Comparison of ENCODE assay signal across 8 cellular contexts in the genomic region with DNA sequence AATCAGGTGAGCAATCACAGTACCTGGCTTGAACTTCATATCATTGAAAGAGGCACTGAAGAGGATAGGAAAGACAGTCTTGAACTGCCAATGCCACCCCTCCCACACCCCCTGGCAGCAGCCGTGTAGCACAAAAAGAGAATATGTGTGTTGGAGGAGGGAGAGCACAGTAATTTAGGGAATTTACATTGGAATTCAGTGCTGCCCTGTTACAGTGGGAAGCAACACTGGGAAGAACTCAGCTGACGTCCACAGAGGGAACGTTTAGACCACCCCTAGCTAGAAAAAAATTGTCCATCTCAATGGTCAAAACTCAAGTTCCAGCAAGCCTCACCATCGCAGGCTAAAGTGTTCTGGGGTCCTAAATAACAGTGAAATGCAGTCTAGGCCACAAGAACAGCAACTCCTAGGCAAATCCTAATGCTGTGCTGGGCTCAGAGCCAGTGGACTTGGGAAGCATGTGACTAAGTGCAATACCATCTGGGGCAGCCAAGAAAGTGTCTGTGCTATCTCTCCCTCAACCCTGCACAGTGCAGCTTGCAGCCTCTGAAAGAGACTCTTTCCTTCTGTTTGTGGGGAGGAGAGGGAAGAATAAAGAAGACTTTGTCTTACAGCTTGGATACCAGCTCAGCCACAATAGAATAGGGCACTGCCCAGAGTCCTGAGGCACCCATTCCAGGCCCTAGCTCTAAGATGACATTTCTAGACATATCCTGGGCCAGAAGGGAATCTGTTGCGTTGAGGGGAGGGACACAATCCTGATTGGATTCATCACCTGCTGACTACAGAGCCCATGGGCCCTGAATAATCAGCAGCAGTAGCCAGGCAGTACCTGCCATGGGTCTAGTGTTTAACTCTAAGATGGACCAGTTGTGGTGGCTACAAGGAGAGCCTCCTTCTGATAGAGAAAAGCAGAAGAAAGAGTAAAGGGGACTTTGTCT.
DNase-seq lines count a peak whose midpoint lies in the region; ATAC-seq and TF ChIP-seq lines count a peak whose summit lies in the region.

No MANE protein-coding gene starts in this region.

- no peak for TF ChIP-seq POLR2A in gastrocnemius medialis (IDR thresholded peaks at IDR 0.05)

- H3K9me3 ChIP-seq in adipocyte (ENCODE audit: control insufficient read depth, low read length): no peaks in the 10 kb centered on the region
- peaks cover 0 to 31% (median 3%) of the 10 kb centered on the region in 11 donors for H3K9me3 ChIP-seq in heart right ventricle
- no peaks in the 10 kb centered on the region for H3K9me3 ChIP-seq in gastrocnemius medialis

- H3K9me3 Mint-ChIP-seq in activated CD4-positive, alpha-beta T cell treated with anti-CD3 and anti-CD28 coated beads, Interleukin-2, amount 10 ng/mL, durations not matched to agents 7 days and 5 days: peaks cover 4% of the 10 kb centered on the region

- ATAC-seq in heart right ventricle (peak; percentile 98 to 100 (median 99)), gastrocnemius medialis (peak; percentile 99 to 100)

- 10 to 16% methylated on average over 5 of the region's 5 CpGs for WGBS in heart right ventricle, 2 donors

- H3K4me3 ChIP-seq in adipocyte (ENCODE audit: low read length): no peak overlapping the region
- H3K4me3 ChIP-seq in heart right ventricle: no peak overlapping the region
- no peak overlapping the region for H3K4me3 ChIP-seq in gastrocnemius medialis

- H3K27me3 ChIP-seq in adipocyte (replicated peaks; ENCODE audit: control insufficient read depth, insufficient read depth, low read length): no peaks in the 10 kb centered on the region
- H3K27me3 ChIP-seq in heart right ventricle: no peaks in the 10 kb centered on the region
- H3K27me3 ChIP-seq in gastrocnemius medialis: no peaks in the 10 kb centered on the region

- H3K4me1 ChIP-seq in adipocyte (ENCODE audit: control insufficient read depth, insufficient read depth, low read length) (peaks cover 23% of the 10 kb centered on the region), heart right ventricle (peaks cover 7 to 30% (median 25%) of the 10 kb centered on the region in 9 donors), gastrocnemius medialis (peaks cover 24% of the 10 kb centered on the region in 2 donors)

- H3K27ac ChIP-seq in heart right ventricle (peak overlapping the region; percentile 68 to 94 (median 86)), gastrocnemius medialis (peak overlapping the region; percentile 20 to 63 (median 44))

- no peak for TF ChIP-seq CTCF in heart right ventricle (IDR thresholded peaks at IDR 0.05)
- no peak for TF ChIP-seq CTCF in gastrocnemius medialis (IDR thresholded peaks at IDR 0.05 in 4 of 5, conservative IDR thresholded peaks at IDR 0.05 in 1 of 5)

- POLR2A ChIA-PET in activated CD4-positive, alpha-beta T cell treated with anti-CD3 and anti-CD28 coated beads, Interleukin-2, amount 10 ng/mL, durations not matched to agents 7 days and 5 days (lab: Charles Lee): no interaction called here

- DNase-seq in GM04503 (ENCODE audit: low read depth) (peak; percentile 80), adipocyte (ENCODE audit: low read depth) (peak; percentile 91), heart right ventricle (peak; percentile 71 to 92), gastrocnemius medialis (peak; percentile 59 to 81), UCSD-AML1 (lab: John Stamatoyannopoulos, UW; ENCODE audit: unreplicated experiment) (no peak), GM19238 (ENCODE audit: insufficient read length, low spot score) (no peak)
- DNase-seq in activated effector memory CD4-positive, alpha-beta T cell treated with anti-CD3 and anti-CD28 coated beads, Interleukin-2, amount 50 U/mL, for 16 hours: no peak
- no peak for DNase-seq in activated CD4-positive, alpha-beta T cell treated with anti-CD3 and anti-CD28 coated beads, Interleukin-2, amount 10 ng/mL, durations not matched to agents 7 days and 5 days

- intact Hi-C loops in heart right ventricle (cut with DNase I): loop anchor here in 5 of 10 donors (5.0 to 10.0 kb wide), 3 partner anchors 62 to 168 kb away; no protein-coding TSS in a partner anchor
- intact Hi-C loops in gastrocnemius medialis (cut with DNase I; ENCODE audit: low total_unique reads): loop anchor here (2.0 kb wide), 1 partner anchor 63 kb away; no protein-coding TSS in a partner anchor

- no peaks in the 10 kb centered on the region for H3K36me3 Mint-ChIP-seq in activated CD4-positive, alpha-beta T cell treated with anti-CD3 and anti-CD28 coated beads, Interleukin-2, amount 10 ng/mL, durations not matched to agents 7 days and 5 days (ENCODE audit: low read depth)

- H3K4me1 Mint-ChIP-seq in activated CD4-positive, alpha-beta T cell treated with anti-CD3 and anti-CD28 coated beads, Interleukin-2, amount 10 ng/mL, durations not matched to agents 7 days and 5 days: no peaks in the 10 kb centered on the region

- CTCF ChIA-PET in activated CD4-positive, alpha-beta T cell treated with anti-CD3 and anti-CD28 coated beads, Interleukin-2, amount 10 ng/mL, durations not matched to agents 7 days and 5 days (lab: Charles Lee): interaction anchor here (0.5 to 0.8 kb wide), 2 partner anchors 13 to 451 kb away, joined by 4 read pairs; no protein-coding TSS in a partner anchor

- H3K4me3 Mint-ChIP-seq in activated CD4-positive, alpha-beta T cell treated with anti-CD3 and anti-CD28 coated beads, Interleukin-2, amount 10 ng/mL, durations not matched to agents 7 days and 5 days: no peak overlapping the region

- no peaks in the 10 kb centered on the region for H3K36me3 ChIP-seq in adipocyte (ENCODE audit: control insufficient read depth, insufficient read depth, low read length, severe bottlenecking)
- no peaks in the 10 kb centered on the region for H3K36me3 ChIP-seq in heart right ventricle
- no peaks in the 10 kb centered on the region for H3K36me3 ChIP-seq in gastrocnemius medialis

- in situ Hi-C loops in gastrocnemius medialis (cut with MboI; ENCODE audit: low sequenced_read_pairs in 4 of 4): loop anchor here in 1 of 4 donors (10.0 kb wide), 1 partner anchor 55 kb away; no protein-coding TSS in a partner anchor

- no peak overlapping the region for H3K27ac Mint-ChIP-seq in activated CD4-positive, alpha-beta T cell treated with anti-CD3 and anti-CD28 coated beads, Interleukin-2, amount 10 ng/mL, durations not matched to agents 7 days and 5 days

- no peaks in the 10 kb centered on the region for H3K27me3 Mint-ChIP-seq in activated CD4-positive, alpha-beta T cell treated with anti-CD3 and anti-CD28 coated beads, Interleukin-2, amount 10 ng/mL, durations not matched to agents 7 days and 5 days

- peak overlapping the region; percentile 44 for H3K9ac ChIP-seq in adipocyte (ENCODE audit: low read length)

Comparison
In these comparisons a context has a peak if more than half of its experiments do, and no peak if none do; other contexts are left out.
1. DNase-seq: peak in GM04503 (single experiment), adipocyte (single experiment), heart right ventricle (2 of 2) and gastrocnemius medialis (2 of 2); none in UCSD-AML1 (single experiment), activated effector memory CD4-positive, alpha-beta T cell treated with anti-CD3 and anti-CD28 coated beads, Interleukin-2, amount 50 U/mL, for 16 hours (single experiment), GM19238 (single experiment) and activated CD4-positive, alpha-beta T cell treated with anti-CD3 and anti-CD28 coated beads, Interleukin-2, amount 10 ng/mL, durations not matched to agents 7 days and 5 days (single experiment).